In genomic region chr18:6743988-6744387, GRCh38 we compare ENCODE assay signal across 1 cellular context.
TF ChIP-seq lines count a peak whose summit lies in the region.

No MANE protein-coding gene starts in this region.

TF ChIP-seq in WTC11, 78 proteins besides CTCF, POLR2A, EP300 and RAD21 (continued from another document):
- no peak for TF ChIP-seq ZNF532 (CRISPR knock-in tag; IDR thresholded peaks at IDR 0.05; ENCODE audit: borderline replicate concordance)
- TF ChIP-seq ZNF263 (CRISPR knock-in tag; IDR thresholded peaks at IDR 0.05; ENCODE audit: low read depth) = no peak
